1 cellular context compared by ENCODE assay signal in the genomic region with DNA sequence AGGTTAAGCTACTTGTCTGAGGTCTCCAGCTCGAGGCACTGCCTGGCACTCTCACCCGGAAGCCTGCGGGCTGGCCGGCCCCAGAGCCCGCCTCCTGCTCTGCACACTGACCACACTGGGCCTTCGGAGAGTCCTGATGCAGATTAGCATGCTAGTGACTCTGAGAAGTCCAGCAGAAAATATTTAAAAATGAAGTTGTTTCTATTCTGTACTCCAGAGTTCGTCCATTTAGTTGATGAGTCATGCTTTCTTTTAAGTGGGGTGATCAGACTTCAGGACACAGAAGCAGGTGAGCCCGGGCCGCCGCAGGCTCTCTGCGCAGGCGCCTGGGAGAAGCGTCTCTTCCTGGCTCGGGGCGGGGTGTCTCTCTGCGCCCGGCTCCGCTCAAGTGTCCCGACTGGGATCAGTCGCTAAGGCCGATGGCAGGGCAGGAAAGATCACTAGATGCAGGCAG.
TF ChIP-seq lines count a peak whose summit lies in the region.

No MANE protein-coding gene starts in this region.

TF ChIP-seq in H1, 55 proteins besides CTCF, POLR2A, EP300 and RAD21 (continued from another document):
- no peak for TF ChIP-seq GABPA (IDR thresholded peaks at IDR 0.05; ENCODE audit: borderline replicate concordance, insufficient read depth, low read length)
- no peak for TF ChIP-seq CBX8 (IDR thresholded peaks at IDR 0.05; ENCODE audit: borderline replicate concordance, low read depth, low read length)
- no peak for TF ChIP-seq EZH2 (IDR thresholded peaks at IDR 0.05; ENCODE audit: low read depth, low read length, severe bottlenecking)
- TF ChIP-seq SP4 (IDR thresholded peaks at IDR 0.05; ENCODE audit: low read length) = no peak
- TF ChIP-seq EGR1 (IDR thresholded peaks at IDR 0.05; ENCODE audit: borderline replicate concordance, low read depth, low read length) = no peak
- no peak for TF ChIP-seq SP2 (IDR thresholded peaks at IDR 0.05; ENCODE audit: low read length)
- TF ChIP-seq CEBPB (IDR thresholded peaks at IDR 0.05; ENCODE audit: low read depth, low read length) = no peak
